8 cellular contexts compared by ENCODE assay signal in genomic region chr12:57005980-57006808, GRCh38. TPM values are rescaled to one million over a fixed set of nuclear protein-coding genes. Genes with fewer than 3 reads are reported as not detected.
DNase-seq lines count a peak whose midpoint lies in the region; ATAC-seq lines count a peak whose summit lies in the region.

TSS of gene ZBTB39 (minus strand) at chr12:57006546. CDS start at chr12:57004917, 1,629 bp downstream.

- no peaks in the 10 kb centered on the region for H3K9me3 ChIP-seq in right cardiac atrium (ENCODE audit: control insufficient read depth, low read length)

- peak within 1 kb of the TSS; percentile 93 for H3K4me3 ChIP-seq in right cardiac atrium (ENCODE audit: low read length)

- WGBS in right cardiac atrium, result under 1% methylated on average over 94 of the region's 94 CpGs

- no peaks in the 10 kb centered on the region for H3K27me3 ChIP-seq in right cardiac atrium (ENCODE audit: control insufficient read depth, insufficient read depth)

- H3K4me1 ChIP-seq in right cardiac atrium (ENCODE audit: control insufficient read depth, insufficient read depth, low read length), result peaks cover 3% of the 10 kb centered on the region

- intact Hi-C loops in right cardiac atrium (cut with DNase I), result loop anchor here in 1 of 4 donors (5.0 kb wide), 1 partner anchor 56 kb away; no protein-coding TSS in a partner anchor

- ATAC-seq in GM21423 (IDR thresholded peaks at IDR 0.05; ENCODE audit: unreplicated experiment), result peak; percentile 71
- peak; percentile 76 to 78 for ATAC-seq in right cardiac atrium
- no peak for ATAC-seq in GM18873 (IDR thresholded peaks at IDR 0.05; ENCODE audit: low FRiP score, unreplicated experiment)

- peak within 1 kb of the TSS; percentile 68 for H3K27ac ChIP-seq in right cardiac atrium (ENCODE audit: low read length)

- DNase-seq in DMS53 treated with DMSO at 0.1 percent for 48 hours (lab: John Stamatoyannopoulos, UW; ENCODE audit: unreplicated experiment) (peak; percentile 36), KG1 (lab: John Stamatoyannopoulos, UW) (peak; percentile 12), SW480 (ENCODE audit: low spot score) (peak; percentile 55), amniotic epithelial cell (ENCODE audit: low read depth) (peak; percentile 24), right cardiac atrium (peak; percentile 56 to 88 (median 85)), retina (peak; percentile 70)

RNA-seq across cellular contexts. Expression of gene ZBTB39, which starts in this region (rescaled TPM):
- total RNA-seq in right cardiac atrium, result 1 to 10 TPM; 3.7 to 4.5 (median 4.1) TPM
- 1.9 TPM for polyA plus RNA-seq in right cardiac atrium

Comparison
In these comparisons a context has a peak if more than half of its experiments do, and no peak if none do; other contexts are left out.
1. DNase-seq: peak in every context shown above with its lines; median percentile 85 in right cardiac atrium; 70 in retina; 55 in SW480; 36 in DMS53 treated with DMSO at 0.1 percent for 48 hours; 24 in amniotic epithelial cell; 12 in KG1.